8 cellular contexts compared by ENCODE assay signal in the genomic region with DNA sequence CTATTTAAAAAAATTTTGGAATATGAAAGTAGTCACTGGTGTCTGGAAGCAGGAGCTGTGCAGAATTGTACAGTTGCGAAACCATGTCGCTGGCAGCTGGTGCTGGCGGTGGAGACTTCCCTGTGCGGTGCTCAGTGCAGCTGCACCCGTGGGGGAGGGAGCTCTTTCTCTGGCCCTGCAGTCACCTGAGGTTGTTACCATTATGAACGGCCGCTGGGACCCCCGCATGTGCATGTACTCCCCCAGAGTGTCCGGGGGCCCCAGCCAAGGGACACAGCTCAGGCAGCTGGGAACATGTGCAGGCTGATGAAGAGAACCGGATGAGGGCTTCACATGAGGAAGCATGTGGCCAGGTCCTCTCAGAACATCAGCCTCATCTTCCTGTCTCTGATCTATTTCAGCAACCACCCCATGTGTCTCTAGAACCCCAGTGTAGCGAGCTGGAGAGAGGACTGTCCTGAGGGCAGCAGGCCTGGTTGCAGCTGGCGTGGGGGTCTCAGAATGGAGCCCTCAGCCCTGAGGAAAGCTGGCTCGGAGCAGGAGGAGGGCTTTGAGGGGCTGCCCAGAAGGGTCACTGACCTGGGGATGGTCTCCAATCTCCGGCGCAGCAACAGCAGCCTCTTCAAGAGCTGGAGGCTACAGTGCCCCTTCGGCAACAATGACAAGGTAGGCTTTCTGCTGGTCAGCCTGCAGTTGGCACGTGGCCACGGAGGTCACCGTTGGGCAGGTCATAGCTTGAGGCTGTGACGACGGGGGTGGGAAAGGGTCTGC. TPM values are rescaled to one million over a fixed set of nuclear protein-coding genes. Genes with fewer than 3 reads are reported as not detected.
DNase-seq lines count a peak whose midpoint lies in the region; ATAC-seq lines count a peak whose summit lies in the region.

Gene TRPM2 (plus strand): TSS at position 422 of the 771 bp plus-strand sequence. CDS start 80 bp downstream, at position 502.

- ATAC-seq in left cardiac atrium (peak; percentile 70 to 76), GM21576 (IDR thresholded peaks at IDR 0.05; ENCODE audit: unreplicated experiment) (no peak)

- no peaks in the 10 kb centered on the region for H3K27me3 ChIP-seq in BLaER1 treated with 17β-estradiol and CSF1 and Interleukin-3, amounts not matched to agents 10 nM and 100 nM
- no peaks in the 10 kb centered on the region for H3K27me3 ChIP-seq in H7 (ENCODE audit: control insufficient read depth, insufficient read depth, low read length)

- peaks cover 7% of the 10 kb centered on the region for H3K27me3 Mint-ChIP-seq in activated CD4-positive, alpha-beta memory T cell treated with anti-CD3 and anti-CD28 coated beads, Interleukin-2, amount 10 ng/mL, durations not matched to agents 7 days and 5 days

- POLR2A ChIA-PET in activated CD4-positive, alpha-beta memory T cell treated with anti-CD3 and anti-CD28 coated beads, Interleukin-2, amount 10 ng/mL, durations not matched to agents 7 days and 5 days (lab: Charles Lee): interaction anchor here (1.3 to 5.3 kb wide), 5 partner anchors 9 to 340 kb away, joined by 3 to 48 read pairs (median 5); partner anchors contain the start of gene CFAP410

- peak; percentile 21 for DNase-seq in H7
- DNase-seq in activated CD4-positive, alpha-beta memory T cell treated with anti-CD3 and anti-CD28 coated beads, Interleukin-2, amount 10 ng/mL, durations not matched to agents 7 days and 5 days: peak; percentile 60
- DNase-seq in left cardiac atrium: no peak
- no peak for DNase-seq in NCI-H1436 (lab: John Stamatoyannopoulos, UW)
- DNase-seq in COR-L47 (lab: John Stamatoyannopoulos, UW): no peak

- H3K36me3 ChIP-seq in BLaER1 treated with 17β-estradiol and CSF1 and Interleukin-3, amounts not matched to agents 10 nM and 100 nM: peaks cover 31 to 41% (median 37%) of the 10 kb centered on the region in 11 experiments
- H3K36me3 ChIP-seq in H7 (replicated peaks; ENCODE audit: control insufficient read depth, insufficient read depth, low read length): no peaks in the 10 kb centered on the region

- peak within 1 kb of the TSS; percentile 63 to 95 (median 74) for H3K4me3 ChIP-seq in BLaER1 treated with 17β-estradiol and CSF1 and Interleukin-3, amounts not matched to agents 10 nM and 100 nM
- H3K4me3 ChIP-seq in H7 (ENCODE audit: insufficient read depth, low read depth, low read length): no peak within 1 kb of the TSS

- H3K9ac ChIP-seq in BLaER1 treated with 17β-estradiol and CSF1 and Interleukin-3, amounts not matched to agents 10 nM and 100 nM: peak within 1 kb of the TSS; percentile 83 to 99 (median 94)

- intact Hi-C loops in left cardiac atrium (cut with DNase I): no loop called here

- peak within 1 kb of the TSS; percentile 71 for H3K27ac Mint-ChIP-seq in activated CD4-positive, alpha-beta memory T cell treated with anti-CD3 and anti-CD28 coated beads, Interleukin-2, amount 10 ng/mL, durations not matched to agents 7 days and 5 days

- H3K4me1 ChIP-seq in BLaER1 treated with 17β-estradiol and CSF1 and Interleukin-3, amounts not matched to agents 10 nM and 100 nM: peaks cover 60 to 80% (median 74%) of the 10 kb centered on the region in 10 experiments

- H3K27ac ChIP-seq in BLaER1 treated with 17β-estradiol and CSF1 and Interleukin-3, amounts not matched to agents 10 nM and 100 nM: peak within 1 kb of the TSS; percentile 87 to 100 (median 97)
- H3K27ac ChIP-seq in temporal lobe (ENCODE audit: low read depth, low read length): peak within 1 kb of the TSS; percentile 36

- CTCF ChIA-PET in activated CD4-positive, alpha-beta memory T cell treated with anti-CD3 and anti-CD28 coated beads, Interleukin-2, amount 10 ng/mL, durations not matched to agents 7 days and 5 days (lab: Charles Lee): interaction anchor here (0.9 to 1.4 kb wide), 5 partner anchors 9 to 128 kb away, joined by 3 to 4 read pairs (median 4); no protein-coding TSS in a partner anchor

- H3K9me3 Mint-ChIP-seq in activated CD4-positive, alpha-beta memory T cell treated with anti-CD3 and anti-CD28 coated beads, Interleukin-2, amount 10 ng/mL, durations not matched to agents 7 days and 5 days: no peaks in the 10 kb centered on the region

- H3K4me2 ChIP-seq in BLaER1 treated with 17β-estradiol and CSF1 and Interleukin-3, amounts not matched to agents 10 nM and 100 nM: peak within 1 kb of the TSS; percentile 87 to 100 (median 96)

- H3K4me1 Mint-ChIP-seq in activated CD4-positive, alpha-beta memory T cell treated with anti-CD3 and anti-CD28 coated beads, Interleukin-2, amount 10 ng/mL, durations not matched to agents 7 days and 5 days: peaks cover 48% of the 10 kb centered on the region

- peaks cover 29% of the 10 kb centered on the region for H3K36me3 Mint-ChIP-seq in activated CD4-positive, alpha-beta memory T cell treated with anti-CD3 and anti-CD28 coated beads, Interleukin-2, amount 10 ng/mL, durations not matched to agents 7 days and 5 days (ENCODE audit: low read depth)

- peaks cover 0 to 23% (median 8%) of the 10 kb centered on the region in 11 experiments; a peak in 9 of 22 replicates for H4K20me1 ChIP-seq in BLaER1 treated with 17β-estradiol and CSF1 and Interleukin-3, amounts not matched to agents 10 nM and 100 nM

- peaks cover 0 to 25% (median 16%) of the 10 kb centered on the region in 11 experiments; a peak in 15 of 22 replicates for H3K9me3 ChIP-seq in BLaER1 treated with 17β-estradiol and CSF1 and Interleukin-3, amounts not matched to agents 10 nM and 100 nM (replicated peaks in 1 of 11)

- H3K4me3 Mint-ChIP-seq in activated CD4-positive, alpha-beta memory T cell treated with anti-CD3 and anti-CD28 coated beads, Interleukin-2, amount 10 ng/mL, durations not matched to agents 7 days and 5 days: peak within 1 kb of the TSS; percentile 78

RNA-seq across cellular contexts. Expression of gene TRPM2, which starts in this region (rescaled TPM):
- total RNA-seq in H7 (2014; rRNA removed; shearing (Covaris generic)): 0.42 and 0.48 TPM in 2 replicates
- 10 to 100 TPM; 13.7 to 14.8 TPM for total RNA-seq in activated CD4-positive, alpha-beta memory T cell treated with anti-CD3 and anti-CD28 coated beads, Interleukin-2, amount 10 ng/mL, durations not matched to agents 7 days and 5 days
- total RNA-seq in left cardiac atrium (1 to 10 TPM; 2.9 to 5.1 TPM), temporal lobe (2.0 TPM)

Comparison
In these comparisons a context has a peak if more than half of its experiments do, and no peak if none do; other contexts are left out.
1. Peak in DNase-seq in H7; RNA of the gene not detected or under 1 TPM.